ENCODE assay signal across 1 cellular context in the genomic region with DNA sequence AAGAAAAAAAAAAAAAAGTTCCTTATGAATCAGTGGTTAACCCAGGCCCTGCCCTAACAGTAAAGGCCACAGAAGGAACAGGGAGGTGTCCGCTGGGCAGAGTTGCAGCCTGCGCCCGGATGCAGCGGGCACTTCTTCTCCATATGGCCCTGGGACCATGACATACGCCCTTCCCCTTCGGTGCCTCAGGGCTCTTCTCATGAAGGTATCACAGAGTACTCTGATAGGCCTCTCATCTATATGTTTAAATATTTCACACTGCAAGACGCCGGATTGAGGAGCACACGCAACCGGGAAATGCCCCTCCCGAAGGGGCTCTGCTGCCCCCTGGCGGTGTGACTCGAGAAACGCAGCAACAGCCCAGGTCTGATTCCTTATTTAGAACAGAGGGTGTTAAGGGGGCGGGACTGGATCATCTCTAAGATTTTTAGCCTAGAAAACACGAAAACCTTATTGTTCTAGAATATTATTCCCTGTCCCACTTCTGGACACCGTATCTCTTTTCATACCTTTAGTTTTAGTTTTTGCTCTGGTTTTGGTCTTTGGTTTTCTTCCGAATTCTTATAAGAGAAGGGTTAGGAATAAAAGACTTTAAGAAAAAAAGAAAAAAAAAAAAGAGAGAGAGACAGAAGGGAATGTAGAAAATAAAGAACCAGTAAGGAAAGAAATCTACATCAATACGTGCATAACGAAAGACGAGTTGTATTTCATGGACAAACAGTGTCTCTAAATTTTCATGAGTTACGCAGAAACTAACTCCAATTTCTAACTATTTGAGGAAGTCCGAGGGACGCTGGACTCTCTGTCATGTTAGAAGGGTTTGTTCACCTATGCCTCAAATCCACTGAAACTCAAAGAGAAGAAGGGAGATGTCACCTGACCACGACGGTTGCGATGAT.
A peak's percentile ranks its signal among the peaks of the same experiment; 100 is the strongest.
TF ChIP-seq lines count a peak whose summit lies in the region.

No MANE protein-coding gene starts in this region.

TF ChIP-seq in IMR-90, 13 proteins besides CTCF, POLR2A, EP300 and RAD21:
- TF ChIP-seq MAZ (IDR thresholded peaks at IDR 0.05; ENCODE audit: borderline replicate concordance, low read depth, low read length) (peak; percentile 87), RCOR1 (IDR thresholded peaks at IDR 0.05; ENCODE audit: insufficient replicate concordance, low read length) (no peak), BHLHE40 (IDR thresholded peaks at IDR 0.05; ENCODE audit: low read depth, low read length) (no peak), CEBPB (IDR thresholded peaks at IDR 0.05; ENCODE audit: low read depth, low read length) (no peak), MXI1 (IDR thresholded peaks at IDR 0.05; ENCODE audit: borderline replicate concordance, low read depth, low read length) (no peak), SMC3 (IDR thresholded peaks at IDR 0.05; ENCODE audit: low read depth, low read length) (peak; percentile 65)
